Comparison of ENCODE assay signal across 8 cellular contexts in genomic region chr2:96870631-96871255, GRCh38. TPM values are rescaled to one million over a fixed set of nuclear protein-coding genes. Genes with fewer than 3 reads are reported as not detected.
DNase-seq lines count a peak whose midpoint lies in the region; ATAC-seq and TF ChIP-seq lines count a peak whose summit lies in the region.

No MANE protein-coding gene starts in this region.

- peaks cover 0 to 16% of the 10 kb centered on the region in 2 donors for H3K36me3 ChIP-seq in psoas muscle (ENCODE audit: insufficient read depth in 1 of 2, low read depth in 1 of 2)

- 48 to 54% (median 52%) methylated on average over 13 of the region's 13 CpGs for WGBS in psoas muscle, 3 donors

- no peak for ATAC-seq in psoas muscle
- no peak for ATAC-seq in HG02759 (IDR thresholded peaks at IDR 0.05; ENCODE audit: unreplicated experiment)

- intact Hi-C loops in head of caudate nucleus (cut with DNase I) (no loop called here), psoas muscle (cut with DNase I) (loop anchor here in 1 of 2 donors (5.0 kb wide), 1 partner anchor 42 kb away; no protein-coding TSS in a partner anchor)

- H3K4me3 ChIP-seq in psoas muscle, result peak overlapping the region; percentile 92

- no peaks in the 10 kb centered on the region for H3K27me3 ChIP-seq in psoas muscle (ENCODE audit: insufficient read depth in 3 of 3, low read length in 2 of 3)

- DNase-seq in COR-L47 (lab: John Stamatoyannopoulos, UW) (peak; percentile 58), NCI-H345 (lab: John Stamatoyannopoulos, UW) (peak; percentile 71), activated gamma-delta T cell (lab: John Stamatoyannopoulos, UW) (peak; percentile 46), head of caudate nucleus (peak in 23 of 42 donors; percentile 23 to 76 (median 51)), psoas muscle (no peak), KBM-7 (no peak), AG20443 (ENCODE audit: low spot score) (no peak)

- TF ChIP-seq CTCF in psoas muscle (IDR thresholded peaks at IDR 0.05), result no peak

- peak overlapping the region; percentile 86 for H3K27ac ChIP-seq in psoas muscle

- H3K4me1 ChIP-seq in psoas muscle, result peaks cover 26% of the 10 kb centered on the region

- no peaks in the 10 kb centered on the region for H3K9me3 ChIP-seq in psoas muscle

- in situ Hi-C loops in KBM-7 (cut with MboI; ENCODE audit: low pct_unique_long_range_greater_than_20kb, low sequenced_read_pairs), result no loop called here

RNA-seq across cellular contexts. Expression of gene SEMA4C, which starts 0.9 kb away (rescaled TPM):
- total RNA-seq in psoas muscle, result 10 to 100 TPM in 3 of 4 donors, 1 to 10 TPM in 1; 9.5 to 10.8 (median 10.2) TPM
- polyA plus RNA-seq in psoas muscle, result 1 to 10 TPM; 4.1 to 8.3 (median 6.0) TPM

RNA-seq across cellular contexts. Expression of gene ANKRD39, which starts 12.9 kb away (rescaled TPM):
- total RNA-seq in psoas muscle, result 100 to 1,000 TPM in 1 of 4 donors, 10 to 100 TPM in 3; 53.3 to 101 (median 78.7) TPM
- 10 to 100 TPM; 19.2 to 34.0 (median 26.2) TPM for polyA plus RNA-seq in psoas muscle

RNA-seq across cellular contexts. Expression of gene ANKRD23, which starts 26.9 kb away (rescaled TPM):
- 1,000 to 10,000 TPM in 2 of 4 donors, 100 to 1,000 TPM in 2; 788 to 1,374 (median 978) TPM for total RNA-seq in psoas muscle
- 100 to 1,000 TPM; 256 to 608 (median 529) TPM for polyA plus RNA-seq in psoas muscle

RNA-seq across cellular contexts. Expression of gene CNNM3, which starts 54.7 kb away (rescaled TPM):
- total RNA-seq in psoas muscle, result 10 to 100 TPM in 3 of 4 donors, 1 to 10 TPM in 1; 7.2 to 12.6 (median 10.9) TPM
- 1 to 10 TPM; 4.2 to 7.7 (median 6.4) TPM for polyA plus RNA-seq in psoas muscle

Comparison
In these comparisons a context has a peak if more than half of its experiments do, and no peak if none do; other contexts are left out.
1. DNase-seq: peak in COR-L47 (single experiment), NCI-H345 (single experiment), activated gamma-delta T cell (single experiment) and head of caudate nucleus (23 of 42); none in psoas muscle (0 of 2), KBM-7 (single experiment) and AG20443 (single experiment).